Comparison of ENCODE assay signal across 13 cellular contexts in genomic region chr1:220335668-220336067, GRCh38.
A peak's percentile ranks its signal among the peaks of the same experiment; 100 is the strongest.
DNase-seq lines count a peak whose midpoint lies in the region; TF ChIP-seq lines count a peak whose summit lies in the region.
"Had no signal": no experiment of that assay in that cellular context is flagged by ENCODE, and none has a peak within 500 bp of the region (broad histone marks: within the 10 kb centered on the region; RNA-seq: fewer than 3 reads in every experiment).

No MANE protein-coding gene starts in this region.

- DNase-seq in DMS79 treated with DMSO at 0.1 percent for 48 hours (lab: John Stamatoyannopoulos, UW) (peak; percentile 96), NCI-H2029 (lab: John Stamatoyannopoulos, UW) (peak; percentile 84), astrocyte of the spinal cord (ENCODE audit: low read depth, low spot score) (peak; percentile 5), mucosa of gallbladder (ENCODE audit: low spot score) (peak; percentile 22), NOMO-1 treated with DMSO at 0.1 percent for 48 hours (lab: John Stamatoyannopoulos, UW; ENCODE audit: unreplicated experiment) (no peak), NCI-H82 treated with DMSO at 0.1 percent for 48 hours (lab: John Stamatoyannopoulos, UW; ENCODE audit: unreplicated experiment) (no peak), iPS-NIHi11 (ENCODE audit: low spot score) (no peak)
- DNase-seq in stimulated activated CD4-positive, alpha-beta T cell treated with anti-CD3 and anti-CD28 coated beads, Interleukin-4, amount 100 ng/mL, for 1 hour, result no peak
- DNase-seq: activated effector memory CD4-positive, alpha-beta T cell treated with Interleukin-2 at 50 U/mL for 16 hours; esophagus squamous epithelium; GF-D8; heart right ventricle; OCI-M1 had no signal

- in situ Hi-C loops in astrocyte of the spinal cord (cut with HindIII; ENCODE audit: low sequenced_read_pairs), result no loop called here

- no peak for TF ChIP-seq CTCF in astrocyte of the spinal cord (IDR thresholded peaks at IDR 0.05; ENCODE audit: low read depth, low read length)

- no peak overlapping the region for H3K4me3 ChIP-seq in astrocyte of the spinal cord (ENCODE audit: low read depth, low read length)
- H3K4me3 ChIP-seq: esophagus squamous epithelium, heart right ventricle had no signal

Comparison
In these comparisons a context has a peak if more than half of its experiments do, and no peak if none do; other contexts are left out.
1. DNase-seq: peak in DMS79 treated with DMSO at 0.1 percent for 48 hours (single experiment), NCI-H2029 (single experiment), astrocyte of the spinal cord (single experiment) and mucosa of gallbladder (single experiment); none in NOMO-1 treated with DMSO at 0.1 percent for 48 hours (single experiment), NCI-H82 treated with DMSO at 0.1 percent for 48 hours (single experiment), stimulated activated CD4-positive, alpha-beta T cell treated with anti-CD3 and anti-CD28 coated beads, Interleukin-4, amount 100 ng/mL, for 1 hour (single experiment) and iPS-NIHi11 (single experiment).